Comparison of ENCODE assay signal across 1 cellular context in the genomic region with DNA sequence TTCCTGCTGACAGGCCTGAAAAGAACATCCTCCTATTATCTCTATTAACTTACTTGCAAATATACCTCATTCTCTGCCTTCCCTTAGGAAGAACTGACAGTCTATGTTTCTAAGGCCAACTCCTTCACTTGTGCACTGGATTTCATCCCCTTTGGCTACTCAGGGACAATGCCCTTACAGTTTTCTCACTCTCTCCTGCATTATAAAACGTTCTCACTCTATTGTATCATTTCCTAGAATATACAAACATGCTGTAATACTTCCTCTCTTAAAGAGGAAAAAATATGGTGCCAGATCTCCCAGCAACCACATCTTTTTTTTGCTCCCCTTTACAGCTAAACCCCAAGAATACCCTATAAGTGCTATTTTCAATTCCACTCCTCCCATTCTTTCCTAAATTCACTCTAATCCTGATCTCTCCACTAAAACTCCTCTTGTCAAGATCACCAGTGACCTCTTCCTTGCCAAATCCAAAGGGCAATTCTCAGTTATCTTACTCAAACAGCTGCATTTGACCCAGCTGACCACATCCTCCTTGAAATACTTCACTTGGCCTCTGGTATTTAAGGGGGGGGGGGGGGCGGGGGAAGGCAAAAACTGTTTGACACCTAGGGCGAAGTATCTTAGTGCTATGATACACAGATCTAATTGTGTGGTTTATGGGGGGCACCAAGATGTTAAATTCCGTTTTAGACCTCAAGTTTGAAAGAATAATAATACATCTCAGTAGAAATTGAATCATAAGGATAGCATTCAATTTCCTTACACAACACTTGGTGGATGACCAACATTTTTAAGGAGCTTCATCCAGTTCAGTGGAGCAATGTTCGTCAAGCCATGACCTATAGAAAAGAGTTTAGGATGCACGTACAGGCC.
A peak's percentile ranks its signal among the peaks of the same experiment; 100 is the strongest.
TF ChIP-seq lines count a peak whose summit lies in the region.

No MANE protein-coding gene starts in this region.

TF ChIP-seq in K562, 482 proteins besides CTCF, POLR2A, EP300 and RAD21 (continued from another document and continues in another):
- TF ChIP-seq, protein P1, sequence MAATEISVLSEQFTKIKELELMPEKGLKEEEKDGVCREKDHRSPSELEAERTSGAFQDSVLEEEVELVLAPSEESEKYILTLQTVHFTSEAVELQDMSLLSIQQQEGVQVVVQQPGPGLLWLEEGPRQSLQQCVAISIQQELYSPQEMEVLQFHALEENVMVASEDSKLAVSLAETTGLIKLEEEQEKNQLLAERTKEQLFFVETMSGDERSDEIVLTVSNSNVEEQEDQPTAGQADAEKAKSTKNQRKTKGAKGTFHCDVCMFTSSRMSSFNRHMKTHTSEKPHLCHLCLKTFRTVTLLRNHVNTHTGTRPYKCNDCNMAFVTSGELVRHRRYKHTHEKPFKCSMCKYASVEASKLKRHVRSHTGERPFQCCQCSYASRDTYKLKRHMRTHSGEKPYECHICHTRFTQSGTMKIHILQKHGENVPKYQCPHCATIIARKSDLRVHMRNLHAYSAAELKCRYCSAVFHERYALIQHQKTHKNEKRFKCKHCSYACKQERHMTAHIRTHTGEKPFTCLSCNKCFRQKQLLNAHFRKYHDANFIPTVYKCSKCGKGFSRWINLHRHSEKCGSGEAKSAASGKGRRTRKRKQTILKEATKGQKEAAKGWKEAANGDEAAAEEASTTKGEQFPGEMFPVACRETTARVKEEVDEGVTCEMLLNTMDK (IDR thresholded peaks at IDR 0.05; ENCODE audit: borderline replicate concordance, insufficient read depth, low read depth, low read length, poor library complexity, severe bottlenecking), result no peak
- TF ChIP-seq PRMT5 (CRISPR knock-in tag; IDR thresholded peaks at IDR 0.05), result no peak
- TF ChIP-seq NFIC (IDR thresholded peaks at IDR 0.05), result peak; percentile 76
- TF ChIP-seq ZKSCAN3 (CRISPR knock-in tag; IDR thresholded peaks at IDR 0.05), result no peak
- TF ChIP-seq TRIM28 (IDR thresholded peaks at IDR 0.05), result 0 out of 2 replicates have a peak, but pooled peaks have one; percentile 27
- no peak for TF ChIP-seq RBM14 (IDR thresholded peaks at IDR 0.05; ENCODE audit: borderline replicate concordance, insufficient read depth, low read depth, low read length)
- no peak for TF ChIP-seq PATZ1 (CRISPR knock-in tag; IDR thresholded peaks at IDR 0.05; ENCODE audit: borderline replicate concordance)
- TF ChIP-seq FOXP1 (CRISPR knock-in tag; IDR thresholded peaks at IDR 0.05), result no peak
- TF ChIP-seq CEBPB (tag; IDR thresholded peaks at IDR 0.05), result peak; percentile 55
- peak; percentile 57; the same call in 1 of the 2 replicates for TF ChIP-seq PHB2 (IDR thresholded peaks at IDR 0.05; ENCODE audit: low read depth)
- peak; percentile 90 to 91 for TF ChIP-seq KDM1A (IDR thresholded peaks at IDR 0.05)
- no peak for TF ChIP-seq ZNF780A (CRISPR knock-in tag; IDR thresholded peaks at IDR 0.05)
- TF ChIP-seq MNT (conservative IDR thresholded peaks at IDR 0.05), result peak in 1 of 2 experiments; percentile 55; a peak in 2 of 4 replicates
- no peak for TF ChIP-seq ZNF551 (CRISPR knock-in tag; IDR thresholded peaks at IDR 0.05)
- TF ChIP-seq MLX (CRISPR knock-in tag; conservative IDR thresholded peaks at IDR 0.05), result no peak
- no peak for TF ChIP-seq THRAP3 (IDR thresholded peaks at IDR 0.05; ENCODE audit: borderline replicate concordance)
- no peak for TF ChIP-seq ZBTB1 (CRISPR knock-in tag; IDR thresholded peaks at IDR 0.05; ENCODE audit: borderline replicate concordance, low read depth)
- TF ChIP-seq, protein P2, sequence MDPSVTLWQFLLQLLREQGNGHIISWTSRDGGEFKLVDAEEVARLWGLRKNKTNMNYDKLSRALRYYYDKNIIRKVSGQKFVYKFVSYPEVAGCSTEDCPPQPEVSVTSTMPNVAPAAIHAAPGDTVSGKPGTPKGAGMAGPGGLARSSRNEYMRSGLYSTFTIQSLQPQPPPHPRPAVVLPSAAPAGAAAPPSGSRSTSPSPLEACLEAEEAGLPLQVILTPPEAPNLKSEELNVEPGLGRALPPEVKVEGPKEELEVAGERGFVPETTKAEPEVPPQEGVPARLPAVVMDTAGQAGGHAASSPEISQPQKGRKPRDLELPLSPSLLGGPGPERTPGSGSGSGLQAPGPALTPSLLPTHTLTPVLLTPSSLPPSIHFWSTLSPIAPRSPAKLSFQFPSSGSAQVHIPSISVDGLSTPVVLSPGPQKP (CRISPR knock-in tag; IDR thresholded peaks at IDR 0.05), result no peak
- TF ChIP-seq TARDBP (IDR thresholded peaks at IDR 0.05), result no peak
- 0 out of 2 replicates have a peak, but pooled peaks have one; percentile 23 for TF ChIP-seq CHAMP1 (IDR thresholded peaks at IDR 0.05)
- TF ChIP-seq FOXK1 (CRISPR knock-in tag; IDR thresholded peaks at IDR 0.05; ENCODE audit: borderline replicate concordance), result no peak
- 0 out of 2 replicates have a peak, but pooled peaks have one; percentile 74 for TF ChIP-seq KLF16 (IDR thresholded peaks at IDR 0.05)
- peak; percentile 96 for TF ChIP-seq ARID1B (IDR thresholded peaks at IDR 0.05)
- no peak for TF ChIP-seq SAP30 (IDR thresholded peaks at IDR 0.05; ENCODE audit: borderline replicate concordance, insufficient read depth, low read depth, low read length, poor library complexity, severe bottlenecking)
- no peak for TF ChIP-seq HNRNPL (IDR thresholded peaks at IDR 0.05; ENCODE audit: low read depth, low read length)
- TF ChIP-seq ZNF23 (CRISPR knock-in tag; IDR thresholded peaks at IDR 0.05), result no peak
- TF ChIP-seq, protein P3, sequence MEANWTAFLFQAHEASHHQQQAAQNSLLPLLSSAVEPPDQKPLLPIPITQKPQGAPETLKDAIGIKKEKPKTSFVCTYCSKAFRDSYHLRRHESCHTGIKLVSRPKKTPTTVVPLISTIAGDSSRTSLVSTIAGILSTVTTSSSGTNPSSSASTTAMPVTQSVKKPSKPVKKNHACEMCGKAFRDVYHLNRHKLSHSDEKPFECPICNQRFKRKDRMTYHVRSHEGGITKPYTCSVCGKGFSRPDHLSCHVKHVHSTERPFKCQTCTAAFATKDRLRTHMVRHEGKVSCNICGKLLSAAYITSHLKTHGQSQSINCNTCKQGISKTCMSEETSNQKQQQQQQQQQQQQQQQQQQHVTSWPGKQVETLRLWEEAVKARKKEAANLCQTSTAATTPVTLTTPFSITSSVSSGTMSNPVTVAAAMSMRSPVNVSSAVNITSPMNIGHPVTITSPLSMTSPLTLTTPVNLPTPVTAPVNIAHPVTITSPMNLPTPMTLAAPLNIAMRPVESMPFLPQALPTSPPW (CRISPR knock-in tag; IDR thresholded peaks at IDR 0.05), result peak; percentile 99
- no peak for TF ChIP-seq RUNX1 (IDR thresholded peaks at IDR 0.05; ENCODE audit: low read depth)
- TF ChIP-seq RB1 (IDR thresholded peaks at IDR 0.05; ENCODE audit: low read depth), result no peak
- TF ChIP-seq ASH1L (IDR thresholded peaks at IDR 0.05; ENCODE audit: borderline replicate concordance, low read depth, partially characterized antibody), result no peak
- TF ChIP-seq SMARCA5 (IDR thresholded peaks at IDR 0.05), result no peak
- TF ChIP-seq ZBTB8A (IDR thresholded peaks at IDR 0.05; ENCODE audit: partially characterized antibody), result no peak
- no peak for TF ChIP-seq MAFF (IDR thresholded peaks at IDR 0.05; ENCODE audit: low read length)
- peak in 1 of 2 experiments; percentile 11 for TF ChIP-seq NCOA2 (IDR thresholded peaks at IDR 0.05; ENCODE audit: partially characterized antibody in 2 of 2)
- no peak for TF ChIP-seq NCOA4 (IDR thresholded peaks at IDR 0.05; ENCODE audit: partially characterized antibody)
- TF ChIP-seq MBD1 (CRISPR knock-in tag; IDR thresholded peaks at IDR 0.05), result no peak
- TF ChIP-seq CSDE1 (IDR thresholded peaks at IDR 0.05), result no peak
- TF ChIP-seq GATAD2B (IDR thresholded peaks at IDR 0.05; ENCODE audit: borderline replicate concordance), result peak; percentile 83; the same call in 1 of the 2 replicates
- TF ChIP-seq TOE1 (IDR thresholded peaks at IDR 0.05; ENCODE audit: borderline replicate concordance), result 0 out of 2 replicates have a peak, but pooled peaks have one; percentile 44
- TF ChIP-seq TOE1 (CRISPR knock-in tag; IDR thresholded peaks at IDR 0.05; ENCODE audit: borderline replicate concordance, low read depth), result no peak
- TF ChIP-seq, protein P4, sequence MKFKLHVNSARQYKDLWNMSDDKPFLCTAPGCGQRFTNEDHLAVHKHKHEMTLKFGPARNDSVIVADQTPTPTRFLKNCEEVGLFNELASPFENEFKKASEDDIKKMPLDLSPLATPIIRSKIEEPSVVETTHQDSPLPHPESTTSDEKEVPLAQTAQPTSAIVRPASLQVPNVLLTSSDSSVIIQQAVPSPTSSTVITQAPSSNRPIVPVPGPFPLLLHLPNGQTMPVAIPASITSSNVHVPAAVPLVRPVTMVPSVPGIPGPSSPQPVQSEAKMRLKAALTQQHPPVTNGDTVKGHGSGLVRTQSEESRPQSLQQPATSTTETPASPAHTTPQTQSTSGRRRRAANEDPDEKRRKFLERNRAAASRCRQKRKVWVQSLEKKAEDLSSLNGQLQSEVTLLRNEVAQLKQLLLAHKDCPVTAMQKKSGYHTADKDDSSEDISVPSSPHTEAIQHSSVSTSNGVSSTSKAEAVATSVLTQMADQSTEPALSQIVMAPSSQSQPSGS (CRISPR knock-in tag; IDR thresholded peaks at IDR 0.05), result no peak
- TF ChIP-seq ZNF707 (CRISPR knock-in tag; conservative IDR thresholded peaks at IDR 0.05), result no peak
- no peak for TF ChIP-seq ZNF717 (CRISPR knock-in tag; IDR thresholded peaks at IDR 0.05)
- TF ChIP-seq GABPB1 (CRISPR knock-in tag; IDR thresholded peaks at IDR 0.05), result peak; percentile 61; the same call in 1 of the 2 replicates
- TF ChIP-seq, protein P5, sequence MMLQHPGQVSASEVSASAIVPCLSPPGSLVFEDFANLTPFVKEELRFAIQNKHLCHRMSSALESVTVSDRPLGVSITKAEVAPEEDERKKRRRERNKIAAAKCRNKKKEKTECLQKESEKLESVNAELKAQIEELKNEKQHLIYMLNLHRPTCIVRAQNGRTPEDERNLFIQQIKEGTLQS (IDR thresholded peaks at IDR 0.05), result peak; percentile 31; the same call in 1 of the 2 replicates
- TF ChIP-seq, protein P5 (CRISPR knock-in tag; conservative IDR thresholded peaks at IDR 0.05), result no peak
- no peak for TF ChIP-seq ZNF561 (CRISPR knock-in tag; conservative IDR thresholded peaks at IDR 0.05)
- no peak for TF ChIP-seq TBP (optimal IDR thresholded peaks at IDR 0.05; ENCODE audit: low read depth, low read length)
